Comparison of ENCODE assay signal across 22 cellular contexts in genomic region chr21:30354308-30355005, GRCh38. TPM values are rescaled to one million over a fixed set of nuclear protein-coding genes. Genes with fewer than 3 reads are reported as not detected.
DNase-seq lines count a peak whose midpoint lies in the region; ATAC-seq and TF ChIP-seq lines count a peak whose summit lies in the region.
"Had no signal": no experiment of that assay in that cellular context is flagged by ENCODE, and none has a peak within 500 bp of the region (broad histone marks: within the 10 kb centered on the region; RNA-seq: fewer than 3 reads in every experiment).

No MANE protein-coding gene starts in this region.

- H3K27ac ChIP-seq in GM23338 (ENCODE audit: low read depth), result no peak overlapping the region
- H3K27ac ChIP-seq: BLaER1, C4-2B had no signal

- no peaks in the 10 kb centered on the region for H3K27me3 Mint-ChIP-seq in GM23338 (ENCODE audit: insufficient read depth, low read depth, poor library complexity)
- H3K27me3 Mint-ChIP-seq in T-cell, result peaks cover 2 to 24% of the 10 kb centered on the region in 2 donors
- H3K27me3 Mint-ChIP-seq: CD4-positive, CD25-positive, alpha-beta regulatory T cell had no signal

- DNase-seq in GM23338 (ENCODE audit: low spot score), result no peak
- peak; percentile 70 for DNase-seq in SK-MEL-5 (ENCODE audit: low read depth, low spot score)
- DNase-seq in foreskin melanocyte, result peak; percentile 83
- peak; percentile 40 for DNase-seq in pons (ENCODE audit: low spot score)
- DNase-seq in T-cell, result no peak
- DNase-seq in HuH-7 (ENCODE audit: low spot score), result no peak
- DNase-seq in NCI-H2107 (lab: John Stamatoyannopoulos, UW), result no peak
- DNase-seq: Calu3; CD4-positive, CD25-positive, alpha-beta regulatory T cell; CD8-positive, alpha-beta T cell; DMS53; DMS79 treated with DMSO at 0.1 percent for 48 hours; GF-D8; GOT3 had no signal

- H3K36me3 ChIP-seq in GM23338 (ENCODE audit: insufficient read depth), result no peaks in the 10 kb centered on the region
- H3K36me3 ChIP-seq: BLaER1, HAP-1 had no signal

- peaks cover 2% of the 10 kb centered on the region; the same call in 1 of the 2 replicates for H3K9me2 ChIP-seq in GM23338 (ENCODE audit: insufficient read depth)

- CTCF ChIA-PET in T-cell (lab: Charles Lee), result no interaction called here

- peaks cover 9% of the 10 kb centered on the region for H3K4me1 ChIP-seq in GM23338 (ENCODE audit: insufficient read depth)
- H3K4me1 ChIP-seq: BLaER1, HAP-1 had no signal

- peak overlapping the region; percentile 25; the same call in 1 of the 2 replicates for H2AFZ ChIP-seq in GM23338

- H3K4me3 Mint-ChIP-seq in GM23338 (no peak overlapping the region), T-cell (no peak overlapping the region)
- H3K4me3 Mint-ChIP-seq: CD4-positive, CD25-positive, alpha-beta regulatory T cell; CD8-positive, alpha-beta T cell had no signal

- no peak overlapping the region for H3K4me2 ChIP-seq in GM23338
- H3K4me2 ChIP-seq: BLaER1 had no signal

- H4K20me1 ChIP-seq in GM23338 (replicated peaks; ENCODE audit: insufficient read depth), result no peaks in the 10 kb centered on the region
- H4K20me1 ChIP-seq: BLaER1 had no signal

- in situ Hi-C loops in SK-MEL-5 (cut with HindIII; ENCODE audit: low pct_unique_long_range_greater_than_20kb, low sequenced_read_pairs), result no loop called here

- H3K4me1 Mint-ChIP-seq in GM23338 (peaks cover 9% of the 10 kb centered on the region), T-cell (no peaks in the 10 kb centered on the region)
- H3K4me1 Mint-ChIP-seq: CD4-positive, CD25-positive, alpha-beta regulatory T cell had no signal

- POLR2A ChIA-PET in T-cell (lab: Charles Lee), result no interaction called here

- H3K27me3 ChIP-seq in GM23338 (ENCODE audit: insufficient read depth), result no peaks in the 10 kb centered on the region
- H3K27me3 ChIP-seq: BLaER1 had no signal

- no peaks in the 10 kb centered on the region for H3F3A ChIP-seq in GM23338 (replicated peaks; ENCODE audit: low read depth)

- H3K4me3 ChIP-seq in GM23338, result no peak overlapping the region
- H3K4me3 ChIP-seq: BLaER1, HAP-1 had no signal

- H3K36me3 Mint-ChIP-seq in GM23338 (ENCODE audit: low read depth), result no peaks in the 10 kb centered on the region
- H3K36me3 Mint-ChIP-seq in T-cell, result no peaks in the 10 kb centered on the region
- H3K36me3 Mint-ChIP-seq: CD4-positive, CD25-positive, alpha-beta regulatory T cell; CD8-positive, alpha-beta T cell had no signal

- ATAC-seq in GM23338 (no peak), T-cell (replicated peaks in 1 of 4) (no peak), GM21786 (IDR thresholded peaks at IDR 0.05; ENCODE audit: unreplicated experiment) (no peak)
- ATAC-seq: CD8-positive, alpha-beta T cell had no signal

- H3K79me2 ChIP-seq in GM23338 (replicated peaks; ENCODE audit: insufficient read depth), result no peaks in the 10 kb centered on the region

- no peak overlapping the region for H3K27ac Mint-ChIP-seq in GM23338
- no peak overlapping the region for H3K27ac Mint-ChIP-seq in T-cell
- H3K27ac Mint-ChIP-seq: CD4-positive, CD25-positive, alpha-beta regulatory T cell; CD8-positive, alpha-beta T cell had no signal

- H3K9me3 Mint-ChIP-seq in GM23338, result no peaks in the 10 kb centered on the region
- H3K9me3 Mint-ChIP-seq in T-cell, result no peaks in the 10 kb centered on the region
- H3K9me3 Mint-ChIP-seq: CD8-positive, alpha-beta T cell had no signal

- TF ChIP-seq CTCF in GM23338 (conservative IDR thresholded peaks at IDR 0.05; ENCODE audit: low read depth in 2 of 2), result no peak

TF ChIP-seq in GM23338, 12 proteins besides CTCF, POLR2A, EP300 and RAD21 (continues in another document):
- TF ChIP-seq NANOG (IDR thresholded peaks at IDR 0.05; ENCODE audit: borderline replicate concordance) (no peak), STAT1 (IDR thresholded peaks at IDR 0.05; ENCODE audit: unreplicated experiment) (no peak), JUNB (IDR thresholded peaks at IDR 0.05; ENCODE audit: unreplicated experiment) (no peak), CREB1 (CRISPR knock-in tag; IDR thresholded peaks at IDR 0.05; ENCODE audit: low read depth) (no peak), REST (IDR thresholded peaks at IDR 0.05; ENCODE audit: unreplicated experiment) (no peak), EZH2 (IDR thresholded peaks at IDR 0.05; ENCODE audit: low read depth, unreplicated experiment) (no peak), ZNF114 (CRISPR knock-in tag; IDR thresholded peaks at IDR 0.05) (no peak), EZH2phosphoT487 (IDR thresholded peaks at IDR 0.05; ENCODE audit: unreplicated experiment) (no peak)

RNA-seq across cellular contexts. Expression of gene KRTAP23-1, which starts 6.1 kb away (rescaled TPM):
- not detected in 2 replicates for total RNA-seq in GM23338 (2014; rRNA removed; shearing (Covaris generic))
- not detected in 2 replicates for polyA plus RNA-seq in GM23338 (2016; fragmentation: Nextera tagmentation; extraction: Ambion mirVana)
- not detected in 2 replicates for total RNA-seq in SK-MEL-5 (2014; rRNA removed; shearing (Covaris generic))
- not detected in 2 replicates for polyA plus RNA-seq in SK-MEL-5 (2015; cell fraction: cytosol; rRNA removed)
- not detected in 2 replicates for polyA plus RNA-seq in SK-MEL-5 (2015; cell fraction: nucleus; rRNA removed)
- total RNA-seq in T-cell, result not detected
- total RNA-seq: A172; A673; Calu3; CD4-positive, CD25-positive, alpha-beta regulatory T cell; CD8-positive, alpha-beta T cell; Daoy; G401 had no signal
- polyA plus RNA-seq: CD4-positive, CD25-positive, alpha-beta regulatory T cell had no signal

RNA-seq across cellular contexts. Expression of gene KRTAP27-1, which starts 17.0 kb away (rescaled TPM):
- total RNA-seq in GM23338 (2014; rRNA removed; shearing (Covaris generic)), result not detected in 2 replicates
- not detected in 2 replicates for polyA plus RNA-seq in GM23338 (2016; fragmentation: Nextera tagmentation; extraction: Ambion mirVana)
- total RNA-seq in SK-MEL-5 (2014; rRNA removed; shearing (Covaris generic)), result not detected in 2 replicates
- polyA plus RNA-seq in SK-MEL-5 (2015; cell fraction: cytosol; rRNA removed), result not detected in 2 replicates
- not detected in 2 replicates for polyA plus RNA-seq in SK-MEL-5 (2015; cell fraction: nucleus; rRNA removed)
- not detected for total RNA-seq in T-cell
- total RNA-seq: A172; A673; Calu3; CD4-positive, CD25-positive, alpha-beta regulatory T cell; CD8-positive, alpha-beta T cell; Daoy; G401 had no signal
- polyA plus RNA-seq: CD4-positive, CD25-positive, alpha-beta regulatory T cell had no signal

RNA-seq across cellular contexts. Expression of gene KRTAP13-2, which starts 17.6 kb away (rescaled TPM):
- total RNA-seq in GM23338 (2014; rRNA removed; shearing (Covaris generic)), result not detected in 2 replicates
- not detected in 2 replicates for polyA plus RNA-seq in GM23338 (2016; fragmentation: Nextera tagmentation; extraction: Ambion mirVana)
- total RNA-seq in SK-MEL-5 (2014; rRNA removed; shearing (Covaris generic)), result not detected in 2 replicates
- not detected in 2 replicates for polyA plus RNA-seq in SK-MEL-5 (2015; cell fraction: cytosol; rRNA removed)
- not detected in 2 replicates for polyA plus RNA-seq in SK-MEL-5 (2015; cell fraction: nucleus; rRNA removed)
- not detected for total RNA-seq in T-cell
- total RNA-seq: A172; A673; Calu3; CD4-positive, CD25-positive, alpha-beta regulatory T cell; CD8-positive, alpha-beta T cell; Daoy; G401 had no signal
- polyA plus RNA-seq: CD4-positive, CD25-positive, alpha-beta regulatory T cell had no signal

RNA-seq across cellular contexts. Expression of gene KRTAP26-1, which starts 34.3 kb away (rescaled TPM):
- not detected in 2 replicates for total RNA-seq in GM23338 (2014; rRNA removed; shearing (Covaris generic))
- not detected in 2 replicates for polyA plus RNA-seq in GM23338 (2016; fragmentation: Nextera tagmentation; extraction: Ambion mirVana)
- total RNA-seq in SK-MEL-5 (2014; rRNA removed; shearing (Covaris generic)), result not detected in 2 replicates
- polyA plus RNA-seq in SK-MEL-5 (2015; cell fraction: cytosol; rRNA removed), result not detected in 2 replicates
- polyA plus RNA-seq in SK-MEL-5 (2015; cell fraction: nucleus; rRNA removed), result not detected in 2 replicates
- not detected for total RNA-seq in T-cell
- total RNA-seq: A172; A673; Calu3; CD4-positive, CD25-positive, alpha-beta regulatory T cell; CD8-positive, alpha-beta T cell; Daoy; G401 had no signal
- polyA plus RNA-seq: CD4-positive, CD25-positive, alpha-beta regulatory T cell had no signal

RNA-seq across cellular contexts. Expression of gene KRTAP13-1, which starts 41.4 kb away (rescaled TPM):
- not detected in 2 replicates for total RNA-seq in GM23338 (2014; rRNA removed; shearing (Covaris generic))
- not detected in 2 replicates for polyA plus RNA-seq in GM23338 (2016; fragmentation: Nextera tagmentation; extraction: Ambion mirVana)
- not detected in 2 replicates for total RNA-seq in SK-MEL-5 (2014; rRNA removed; shearing (Covaris generic))
- polyA plus RNA-seq in SK-MEL-5 (2015; cell fraction: cytosol; rRNA removed), result not detected in 2 replicates
- not detected in 2 replicates for polyA plus RNA-seq in SK-MEL-5 (2015; cell fraction: nucleus; rRNA removed)
- total RNA-seq in T-cell, result not detected
- total RNA-seq: A172; A673; Calu3; CD4-positive, CD25-positive, alpha-beta regulatory T cell; CD8-positive, alpha-beta T cell; Daoy; G401 had no signal
- polyA plus RNA-seq: CD4-positive, CD25-positive, alpha-beta regulatory T cell had no signal

Comparison
In these comparisons a context has a peak if more than half of its experiments do, and no peak if none do; other contexts are left out.
1. DNase-seq: peak in SK-MEL-5 (single experiment), foreskin melanocyte (single experiment) and pons (single experiment); none in GM23338 (single experiment), T-cell (0 of 34), HuH-7 (single experiment) and NCI-H2107 (single experiment).